19 cellular contexts compared by ENCODE assay signal in genomic region chr3:159448902-159449301, GRCh38.
"Had no signal": no experiment of that assay in that cellular context is flagged by ENCODE, and none has a peak within 500 bp of the region (broad histone marks: within the 10 kb centered on the region; RNA-seq: fewer than 3 reads in every experiment).

No MANE protein-coding gene starts in this region.

- DNase-seq: KBM-7, MV-4-11, NCI-H1048, NCI-H1105, NCI-H1417, NCI-H1436 treated with DMSO at 0.1 percent for 48 hours, NCI-H1694, NCI-H187 treated with DMSO at 0.1 percent for 48 hours, NCI-H2029 treated with DMSO at 0.1 percent for 48 hours, NCI-H226, NCI-H446, NCI-H510A, NCI-H524 treated with DMSO at 0.1 percent for 48 hours, NCI-H69, NCI-H774, RPMI8226, SHP77, SK-N-SH had no signal

- H3K9me3 ChIP-seq: SK-N-SH had no signal

- FAIRE-seq: RCC 7860 had no signal

- H3K4me2 ChIP-seq: SK-N-SH had no signal

- H3K9ac ChIP-seq: SK-N-SH had no signal
